Comparison of ENCODE assay signal across 8 cellular contexts in the genomic region with DNA sequence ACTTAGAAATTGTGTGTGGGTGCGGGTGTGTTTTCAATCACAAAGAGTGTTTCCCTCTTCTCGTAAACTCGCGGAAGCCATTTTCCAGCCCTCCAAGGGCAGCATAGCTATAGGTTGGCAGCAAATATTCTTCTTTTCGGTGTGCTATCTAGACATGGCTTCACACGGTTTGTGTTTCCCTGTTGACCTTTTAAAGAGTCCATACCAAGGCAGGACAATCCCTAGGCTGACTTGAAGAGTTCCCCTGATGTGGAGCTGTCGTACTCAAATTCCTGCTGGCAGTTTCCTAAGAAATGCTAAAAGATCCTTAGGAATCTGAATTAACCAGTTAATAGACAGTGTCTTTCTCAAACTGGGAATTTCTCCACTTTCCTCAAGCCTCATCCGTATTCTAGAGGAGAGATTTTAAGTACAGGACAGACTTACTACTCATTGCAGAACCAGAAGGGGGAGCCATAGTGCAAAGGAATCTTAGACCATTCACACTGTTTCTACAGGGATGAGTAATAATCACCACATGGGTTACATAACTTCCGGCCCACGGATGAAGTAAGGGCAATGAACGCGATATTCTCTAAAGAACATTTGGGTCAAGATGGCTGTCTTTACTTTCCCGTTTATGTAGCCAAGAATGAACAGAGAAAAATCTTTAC.
DNase-seq lines count a peak whose midpoint lies in the region; ATAC-seq, FAIRE-seq and TF ChIP-seq lines count a peak whose summit lies in the region.

No MANE protein-coding gene starts in this region.

- no peak overlapping the region for H3K27ac ChIP-seq in 22Rv1

- peak; percentile 71 for TF ChIP-seq CTCF in 22Rv1 (IDR thresholded peaks at IDR 0.05)
- peak; percentile 54 for TF ChIP-seq CTCF in fibroblast of pulmonary artery (IDR thresholded peaks at IDR 0.05; ENCODE audit: low read length, missing control alignments)

- no peak overlapping the region for H3K4me3 ChIP-seq in fibroblast of pulmonary artery (replicated peaks; ENCODE audit: low read depth, low read length)

- DNase-seq in H4 (ENCODE audit: low spot score) (peak; percentile 95), RCC 7860 (ENCODE audit: low spot score) (peak; percentile 67), fibroblast of pulmonary artery (ENCODE audit: low read depth) (peak; percentile 86), NCI-H2196 treated with DMSO at 0.1 percent for 48 hours (lab: John Stamatoyannopoulos, UW; ENCODE audit: unreplicated experiment) (no peak)
- DNase-seq in stimulated activated naive CD8-positive, alpha-beta T cell treated with anti-CD3 and anti-CD28 coated beads, Interleukin-15, Interleukin-2, amounts not matched to agents 100 U/mL and 50 U/mL, for 24 hours: peak; percentile 12

- peak; percentile 43 for FAIRE-seq in RCC 7860 (lab: Jason Lieb, UNC)

- no peak for ATAC-seq in stimulated activated naive CD8-positive, alpha-beta T cell treated with anti-CD3 and anti-CD28 coated beads, Interleukin-15, Interleukin-2, amounts not matched to agents 100 U/mL and 50 U/mL, for 24 hours
- ATAC-seq in GM21619 (IDR thresholded peaks at IDR 0.05; ENCODE audit: unreplicated experiment) (no peak), HG02885 (IDR thresholded peaks at IDR 0.05; ENCODE audit: poor library complexity, unreplicated experiment) (no peak)
